ENCODE assay signal across 10 cellular contexts in the genomic region with DNA sequence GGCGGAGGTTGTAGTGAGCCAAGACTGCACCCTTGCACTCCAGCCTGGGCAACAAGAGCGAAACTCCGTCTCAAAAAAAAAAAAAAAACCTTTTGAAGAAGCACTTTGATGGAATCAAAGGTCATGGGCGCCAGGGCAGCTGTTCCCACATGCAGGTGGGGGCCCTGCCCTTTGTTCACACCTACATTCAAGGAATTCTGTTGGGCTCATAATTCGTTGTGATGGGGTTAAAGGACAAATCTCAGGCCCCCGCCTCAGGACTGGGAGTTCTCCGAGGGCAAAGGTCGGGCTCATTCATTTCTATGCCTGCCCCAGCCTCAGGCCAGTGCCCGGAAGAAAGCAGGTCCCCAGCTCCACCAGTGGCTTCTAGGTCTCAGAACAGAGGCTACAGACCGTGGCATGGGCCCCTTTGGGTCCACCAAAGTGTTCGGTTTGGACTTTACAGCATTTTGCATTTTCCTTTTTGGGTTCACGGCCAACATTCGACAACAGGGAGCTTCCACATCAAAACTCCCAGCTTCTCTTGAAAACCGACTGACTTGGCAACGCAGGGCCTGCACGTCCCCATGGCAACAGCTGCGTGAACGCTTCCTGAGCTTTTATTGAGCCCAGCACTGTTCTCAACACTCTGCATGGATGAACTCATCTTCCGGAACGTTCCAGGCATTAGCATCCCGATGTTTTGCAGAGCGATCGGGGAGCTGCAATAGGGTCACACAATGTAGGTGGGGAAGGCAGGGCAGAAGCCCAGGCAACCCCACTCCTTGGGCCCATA. TPM values are rescaled to one million over a fixed set of nuclear protein-coding genes. Genes with fewer than 3 reads are reported as not detected.
DNase-seq lines count a peak whose midpoint lies in the region; ATAC-seq and TF ChIP-seq lines count a peak whose summit lies in the region.
"Had no signal": no experiment of that assay in that cellular context is flagged by ENCODE, and none has a peak within 500 bp of the region (broad histone marks: within the 10 kb centered on the region; RNA-seq: fewer than 3 reads in every experiment).

No MANE protein-coding gene starts in this region.

- no peak for TF ChIP-seq CTCF in GM23338 (conservative IDR thresholded peaks at IDR 0.05; ENCODE audit: low read depth in 2 of 2)
- TF ChIP-seq CTCF in cardiac fibroblast (IDR thresholded peaks at IDR 0.05; ENCODE audit: low read depth, low read length), result no peak
- TF ChIP-seq CTCF in sigmoid colon (IDR thresholded peaks at IDR 0.05), result no peak
- no peak for TF ChIP-seq CTCF in coronary artery (IDR thresholded peaks at IDR 0.05)
- TF ChIP-seq CTCF in CD14-positive monocyte (IDR thresholded peaks at IDR 0.05), result no peak
- TF ChIP-seq CTCF in GM13977 (IDR thresholded peaks at IDR 0.05; ENCODE audit: extremely low read depth, insufficient read depth, missing control alignments), result no peak

- in situ Hi-C loops in GM13977 (cut with MboI; ENCODE audit: low pct_unique_long_range_greater_than_20kb, low sequenced_read_pairs, unreplicated experiment), result no loop called here

- H4K20me1 ChIP-seq in GM23338 (replicated peaks; ENCODE audit: insufficient read depth), result no peaks in the 10 kb centered on the region

- no peaks in the 10 kb centered on the region for H3K9me3 ChIP-seq in sigmoid colon

- no peak overlapping the region for H3K27ac ChIP-seq in GM23338 (ENCODE audit: low read depth)
- no peak overlapping the region for H3K27ac ChIP-seq in sigmoid colon
- H3K27ac ChIP-seq in coronary artery, result no peak overlapping the region

- no peak overlapping the region for H3K4me2 ChIP-seq in GM23338

- no peaks in the 10 kb centered on the region; the same call in 2 of the 3 replicates for H3K9me3 Mint-ChIP-seq in GM23338
- H3K9me3 Mint-ChIP-seq in CD14-positive monocyte, result no peaks in the 10 kb centered on the region

- ATAC-seq in GM23338, result no peak

- intact Hi-C loops in sigmoid colon (cut with DNase I), result no loop called here
- intact Hi-C loops in CD14-positive monocyte (cut with micrococcal nuclease), result no loop called here

- H3K27me3 Mint-ChIP-seq in GM23338 (ENCODE audit: insufficient read depth, low read depth, poor library complexity), result peaks cover 2% of the 10 kb centered on the region
- H3K27me3 Mint-ChIP-seq in CD14-positive monocyte (ENCODE audit: low read depth in 3 of 3), result peaks cover 1 to 2% (median 1%) of the 10 kb centered on the region in 3 donors

- DNase-seq in GM23338 (ENCODE audit: low spot score) (peak; percentile 25), cardiac fibroblast (ENCODE audit: low read depth in 2 of 2) (peak; percentile 79 to 87), left kidney (ENCODE audit: low read depth, low spot score) (peak; percentile 88), sigmoid colon (peak; percentile 63), dedifferentiated amniotic fluid mesenchymal stem cell (ENCODE audit: extremely low spot score) (no peak), coronary artery (ENCODE audit: low spot score) (no peak), CD14-positive monocyte (ENCODE audit: low spot score) (no peak), GM13977 (ENCODE audit: low spot score) (no peak)
- DNase-seq: Kasumi-1; stimulated activated naive CD4-positive, alpha-beta T cell treated with Interleukin-2 at 50 U/mL for 16 hours had no signal

- H2AFZ ChIP-seq in GM23338, result peak overlapping the region; percentile 47

- no peaks in the 10 kb centered on the region for H3K4me1 ChIP-seq in GM23338 (ENCODE audit: insufficient read depth)
- no peaks in the 10 kb centered on the region for H3K4me1 ChIP-seq in sigmoid colon

- H3K36me3 Mint-ChIP-seq in GM23338 (ENCODE audit: low read depth), result no peaks in the 10 kb centered on the region
- H3K36me3 Mint-ChIP-seq in CD14-positive monocyte, result no peaks in the 10 kb centered on the region

- H3K79me2 ChIP-seq in GM23338 (replicated peaks; ENCODE audit: insufficient read depth), result no peaks in the 10 kb centered on the region

- H3F3A ChIP-seq in GM23338 (replicated peaks; ENCODE audit: low read depth), result no peaks in the 10 kb centered on the region

- H3K4me3 ChIP-seq in GM23338 (no peak overlapping the region), cardiac fibroblast (replicated peaks in 1 of 2; ENCODE audit: low read depth in 2 of 2, low read length in 2 of 2) (no peak overlapping the region), sigmoid colon (no peak overlapping the region), coronary artery (no peak overlapping the region)

- no peaks in the 10 kb centered on the region for H3K27me3 ChIP-seq in GM23338 (ENCODE audit: insufficient read depth)
- H3K27me3 ChIP-seq in sigmoid colon, result no peaks in the 10 kb centered on the region

- no peak for TF ChIP-seq POLR2A in sigmoid colon (IDR thresholded peaks at IDR 0.05)

- no peak for TF ChIP-seq EP300 in sigmoid colon (IDR thresholded peaks at IDR 0.05)

- H3K27ac Mint-ChIP-seq in GM23338 (no peak overlapping the region), CD14-positive monocyte (no peak overlapping the region)

- H3K36me3 ChIP-seq in GM23338 (ENCODE audit: insufficient read depth) (no peaks in the 10 kb centered on the region), sigmoid colon (no peaks in the 10 kb centered on the region)

- no peaks in the 10 kb centered on the region; the same call in 2 of the 3 replicates for H3K4me1 Mint-ChIP-seq in GM23338
- H3K4me1 Mint-ChIP-seq in CD14-positive monocyte, result peaks cover 7% of the 10 kb centered on the region

- H3K4me3 Mint-ChIP-seq in GM23338, result no peak overlapping the region
- no peak overlapping the region for H3K4me3 Mint-ChIP-seq in CD14-positive monocyte

- 11 to 50% methylated on average over 23 of the region's 23 CpGs for WGBS in sigmoid colon, 2 donors

- no peaks in the 10 kb centered on the region for H3K9me2 ChIP-seq in GM23338 (ENCODE audit: insufficient read depth)

TF ChIP-seq in GM23338, 12 proteins besides CTCF, POLR2A, EP300 and RAD21 (continues in another document):
- TF ChIP-seq EZH2phosphoT487 (IDR thresholded peaks at IDR 0.05; ENCODE audit: unreplicated experiment), result no peak
- TF ChIP-seq, protein P1, sequence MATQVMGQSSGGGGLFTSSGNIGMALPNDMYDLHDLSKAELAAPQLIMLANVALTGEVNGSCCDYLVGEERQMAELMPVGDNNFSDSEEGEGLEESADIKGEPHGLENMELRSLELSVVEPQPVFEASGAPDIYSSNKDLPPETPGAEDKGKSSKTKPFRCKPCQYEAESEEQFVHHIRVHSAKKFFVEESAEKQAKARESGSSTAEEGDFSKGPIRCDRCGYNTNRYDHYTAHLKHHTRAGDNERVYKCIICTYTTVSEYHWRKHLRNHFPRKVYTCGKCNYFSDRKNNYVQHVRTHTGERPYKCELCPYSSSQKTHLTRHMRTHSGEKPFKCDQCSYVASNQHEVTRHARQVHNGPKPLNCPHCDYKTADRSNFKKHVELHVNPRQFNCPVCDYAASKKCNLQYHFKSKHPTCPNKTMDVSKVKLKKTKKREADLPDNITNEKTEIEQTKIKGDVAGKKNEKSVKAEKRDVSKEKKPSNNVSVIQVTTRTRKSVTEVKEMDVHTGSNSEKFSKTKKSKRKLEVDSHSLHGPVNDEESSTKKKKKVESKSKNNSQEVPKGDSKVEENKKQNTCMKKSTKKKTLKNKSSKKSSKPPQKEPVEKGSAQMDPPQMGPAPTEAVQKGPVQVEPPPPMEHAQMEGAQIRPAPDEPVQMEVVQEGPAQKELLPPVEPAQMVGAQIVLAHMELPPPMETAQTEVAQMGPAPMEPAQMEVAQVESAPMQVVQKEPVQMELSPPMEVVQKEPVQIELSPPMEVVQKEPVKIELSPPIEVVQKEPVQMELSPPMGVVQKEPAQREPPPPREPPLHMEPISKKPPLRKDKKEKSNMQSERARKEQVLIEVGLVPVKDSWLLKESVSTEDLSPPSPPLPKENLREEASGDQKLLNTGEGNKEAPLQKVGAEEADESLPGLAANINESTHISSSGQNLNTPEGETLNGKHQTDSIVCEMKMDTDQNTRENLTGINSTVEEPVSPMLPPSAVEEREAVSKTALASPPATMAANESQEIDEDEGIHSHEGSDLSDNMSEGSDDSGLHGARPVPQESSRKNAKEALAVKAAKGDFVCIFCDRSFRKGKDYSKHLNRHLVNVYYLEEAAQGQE (IDR thresholded peaks at IDR 0.05; ENCODE audit: unreplicated experiment), result no peak

RNA-seq across cellular contexts. Expression of a gene that starts 10.1 kb away (rescaled TPM):
- total RNA-seq in GM23338 (2014; rRNA removed; shearing (Covaris generic)), result 44.4 and 65.5 TPM in 2 replicates
- polyA plus RNA-seq in GM23338 (2016; fragmentation: Nextera tagmentation; extraction: Ambion mirVana), result 62.1 and 76.1 TPM in 2 replicates
- total RNA-seq in sigmoid colon, result 10 to 100 TPM; 34.9 to 48.2 (median 37.9) TPM
- 10 to 100 TPM; 54.3 to 78.3 (median 54.7) TPM for polyA plus RNA-seq in sigmoid colon
- 10 to 100 TPM in 1 of 2 donors, 1 to 10 TPM in 1; 9.4 to 13.2 TPM for polyA plus RNA-seq in CD14-positive monocyte

RNA-seq across cellular contexts. Expression of a gene that starts 21.6 kb away (rescaled TPM):
- total RNA-seq in GM23338 (2014; rRNA removed; shearing (Covaris generic)), result 359 and 367 TPM in 2 replicates
- 129 and 144 TPM in 2 replicates for polyA plus RNA-seq in GM23338 (2016; fragmentation: Nextera tagmentation; extraction: Ambion mirVana)
- 10 to 100 TPM; 63.9 to 96.9 (median 90.8) TPM for total RNA-seq in sigmoid colon
- 100 to 1,000 TPM in 2 of 3 donors, 10 to 100 TPM in 1; 91.9 to 232 (median 127) TPM for polyA plus RNA-seq in sigmoid colon
- polyA plus RNA-seq in CD14-positive monocyte, result 1 to 10 TPM; 8.6 to 9.1 TPM

RNA-seq across cellular contexts. Expression of a gene that starts 27.3 kb away (rescaled TPM):
- 0.93 and 1.2 TPM in 2 replicates for total RNA-seq in GM23338 (2014; rRNA removed; shearing (Covaris generic))
- 0.82 and 1.5 TPM in 2 replicates for polyA plus RNA-seq in GM23338 (2016; fragmentation: Nextera tagmentation; extraction: Ambion mirVana)
- total RNA-seq in sigmoid colon, result 1 to 10 TPM in 1 of 4 donors, under 1 TPM in 3; 0.41 to 5.8 (median 0.69) TPM
- polyA plus RNA-seq in sigmoid colon, result 1 to 10 TPM in 2 of 3 donors, under 1 TPM in 1; 0.60 to 1.7 (median 1.4) TPM
- under 1 TPM; 0.10 to 0.13 TPM for polyA plus RNA-seq in CD14-positive monocyte

RNA-seq across cellular contexts. Expression of a gene that starts 30.4 kb away (rescaled TPM):
- 52.0 and 75.4 TPM in 2 replicates for total RNA-seq in GM23338 (2014; rRNA removed; shearing (Covaris generic))
- polyA plus RNA-seq in GM23338 (2016; fragmentation: Nextera tagmentation; extraction: Ambion mirVana) (66.3 and 76.1 TPM in 2 replicates), sigmoid colon (100 to 1,000 TPM in 2 of 3 donors, 10 to 100 TPM in 1; 79.5 to 183 (median 175) TPM), CD14-positive monocyte (100 to 1,000 TPM in 1 of 2 donors, 10 to 100 TPM in 1; 86.0 to 109 TPM)
- 100 to 1,000 TPM in 1 of 4 donors, 10 to 100 TPM in 3; 65.8 to 146 (median 78.5) TPM for total RNA-seq in sigmoid colon

RNA-seq across cellular contexts. Expression of a gene that starts 30.5 kb away (rescaled TPM):
- 0.35 TPM in 1 of 2 replicates, not detected in the other for total RNA-seq in GM23338 (2014; rRNA removed; shearing (Covaris generic))
- polyA plus RNA-seq in GM23338 (2016; fragmentation: Nextera tagmentation; extraction: Ambion mirVana) (0.23 and 0.24 TPM in 2 replicates), sigmoid colon (1 to 10 TPM in 2 of 3 donors, under 1 TPM in 1; 0.60 to 1.2 (median 1.1) TPM), CD14-positive monocyte (not detected)
- 1 to 10 TPM in 2 of 4 donors, not detected in 2; 1.1 to 1.4 TPM for total RNA-seq in sigmoid colon

Comparison
In these comparisons a context has a peak if more than half of its experiments do, and no peak if none do; other contexts are left out.
1. DNase-seq: peak in GM23338 (single experiment), cardiac fibroblast (2 of 2), left kidney (single experiment) and sigmoid colon (single experiment); none in dedifferentiated amniotic fluid mesenchymal stem cell (single experiment), coronary artery (single experiment), CD14-positive monocyte (single experiment) and GM13977 (single experiment).
2. RNA of a gene that starts 21.6 kb away (polyA plus RNA-seq): 129 to 144 TPM in GM23338 and 91.9 to 232 TPM in sigmoid colon; 8.6 to 9.1 TPM in CD14-positive monocyte; every median in the first group is over 4 times any median in the second.